In the genomic region with DNA sequence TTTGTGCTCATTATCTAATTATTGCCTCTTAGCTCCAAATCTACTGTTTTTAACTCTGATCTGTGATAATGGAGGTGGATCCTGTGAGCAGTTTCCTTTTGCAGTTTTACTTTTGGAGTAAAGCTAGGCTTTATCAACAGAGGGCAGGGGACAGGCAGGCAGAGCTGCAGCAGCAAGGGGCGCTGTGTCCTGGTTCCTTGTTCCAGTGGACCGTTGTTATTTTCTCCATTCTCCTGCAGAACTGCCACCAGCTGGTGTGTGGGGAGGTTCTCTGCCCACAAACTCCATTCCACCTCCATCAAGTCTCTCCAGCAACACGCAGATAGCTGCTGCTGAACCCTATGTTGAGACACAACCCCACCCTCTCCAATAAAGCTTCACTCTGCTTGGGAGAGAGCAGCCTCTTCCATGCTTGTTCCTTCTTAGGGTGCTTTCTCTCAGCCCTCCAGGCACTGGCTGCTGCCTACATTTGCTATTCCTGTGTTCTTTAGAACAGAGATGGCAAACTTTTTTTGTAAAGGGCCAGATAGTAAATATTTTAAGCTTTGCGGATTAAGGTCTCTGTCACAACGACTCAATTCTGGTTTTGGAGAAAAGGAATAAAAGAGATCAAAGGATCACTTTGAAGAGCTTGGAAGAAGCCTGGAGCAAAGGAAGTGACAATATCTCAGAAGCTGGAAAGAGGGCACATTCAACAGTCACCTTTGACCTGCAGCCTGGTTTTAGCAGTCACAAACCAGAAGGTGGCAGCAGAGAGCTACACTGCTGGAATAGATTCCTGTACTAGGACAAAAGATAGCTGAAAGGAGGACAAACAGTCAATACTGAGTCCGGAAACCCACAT, we compare ENCODE assay signal across 8 cellular contexts.
DNase-seq lines count a peak whose midpoint lies in the region; ATAC-seq and TF ChIP-seq lines count a peak whose summit lies in the region.

No MANE protein-coding gene starts in this region.

- TF ChIP-seq CTCF in esophagus muscularis mucosa (IDR thresholded peaks at IDR 0.05) (peak; percentile 69 to 82 (median 80)), transverse colon (IDR thresholded peaks at IDR 0.05) (peak; percentile 66 to 90 (median 79))

- H3K27me3 ChIP-seq in esophagus muscularis mucosa (no peaks in the 10 kb centered on the region), transverse colon (no peaks in the 10 kb centered on the region)

- TF ChIP-seq POLR2A in esophagus muscularis mucosa (IDR thresholded peaks at IDR 0.05; ENCODE audit: low read depth) (no peak), transverse colon (IDR thresholded peaks at IDR 0.05) (no peak)

- peaks cover 0 to 3% (median 0%) of the 10 kb centered on the region in 3 donors for H3K27me3 Mint-ChIP-seq in naive B cell

- no peaks in the 10 kb centered on the region for H3K9me3 Mint-ChIP-seq in naive B cell

- H3K4me3 ChIP-seq in esophagus muscularis mucosa (no peak overlapping the region), transverse colon (no peak overlapping the region)

- H3K36me3 ChIP-seq in esophagus muscularis mucosa (no peaks in the 10 kb centered on the region), transverse colon (no peaks in the 10 kb centered on the region)

- ATAC-seq in GM19328 (IDR thresholded peaks at IDR 0.05; ENCODE audit: unreplicated experiment), result peak; percentile 86
- ATAC-seq in HG03342 (IDR thresholded peaks at IDR 0.05; ENCODE audit: unreplicated experiment), result peak; percentile 98
- ATAC-seq in naive B cell (ENCODE audit: low read depth in 2 of 2), result peak; percentile 45 to 56

- H3K27ac Mint-ChIP-seq in naive B cell, result no peak overlapping the region

- H3K36me3 Mint-ChIP-seq in naive B cell, result no peaks in the 10 kb centered on the region

- H3K9me3 ChIP-seq in esophagus muscularis mucosa (no peaks in the 10 kb centered on the region), transverse colon (no peaks in the 10 kb centered on the region)

- no peak overlapping the region for H3K4me3 Mint-ChIP-seq in naive B cell

- 71% methylated on average over 6 of the region's 6 CpGs for WGBS in esophagus muscularis mucosa
- 41 to 66% methylated on average over 3 to 6 of the region's 6 CpGs for WGBS in transverse colon (ENCODE audit: low coverage in 1 of 2), 2 donors

- in situ Hi-C loops in transverse colon (cut with MboI; ENCODE audit: low pct_ligation_motif_present in 1 of 4, low pct_unique_long_range_greater_than_20kb in 1 of 4, low sequenced_read_pairs in 3 of 4), result loop anchor here in 1 of 4 donors (25.0 kb wide), 1 partner anchor 506 kb away; no protein-coding TSS in a partner anchor

- H3K4me1 Mint-ChIP-seq in naive B cell, result no peaks in the 10 kb centered on the region

- DNase-seq in DMS 273 treated with DMSO at 0.1 percent for 48 hours (lab: John Stamatoyannopoulos, UW) (peak; percentile 22), NCI-H2196 treated with DMSO at 0.1 percent for 48 hours (lab: John Stamatoyannopoulos, UW; ENCODE audit: unreplicated experiment) (peak; percentile 65), esophagus muscularis mucosa (ENCODE audit: extremely low spot score) (no peak), naive B cell (peak; percentile 21), transverse colon (peak; percentile 71)
- peak; percentile 11 to 24 for DNase-seq in activated CD4-positive, alpha-beta T cell treated with anti-CD3 and anti-CD28 coated beads for 4 hours

- TF ChIP-seq EP300 in esophagus muscularis mucosa (IDR thresholded peaks at IDR 0.05) (no peak), transverse colon (IDR thresholded peaks at IDR 0.05; ENCODE audit: low read depth) (no peak)

- H3K4me1 ChIP-seq in esophagus muscularis mucosa (no peaks in the 10 kb centered on the region), transverse colon (peaks cover 0 to 4% (median 0%) of the 10 kb centered on the region in 4 donors)

- intact Hi-C loops in esophagus muscularis mucosa (cut with DNase I), result no loop called here
- intact Hi-C loops in transverse colon (cut with DNase I; ENCODE audit: low total_unique reads), result no loop called here

- no peak overlapping the region for H3K27ac ChIP-seq in esophagus muscularis mucosa (replicated peaks in 1 of 4)
- no peak overlapping the region for H3K27ac ChIP-seq in transverse colon
